4 cellular contexts compared by ENCODE assay signal in genomic region chr4:172770787-172771186, GRCh38.
TF ChIP-seq lines count a peak whose summit lies in the region.

No MANE protein-coding gene starts in this region.

TF ChIP-seq in HepG2, 621 proteins besides CTCF, POLR2A, EP300 and RAD21:
- no peak for TF ChIP-seq RXRA (CRISPR knock-in tag; IDR thresholded peaks at IDR 0.05)
- TF ChIP-seq MAFK (conservative IDR thresholded peaks at IDR 0.05 in 1 of 2, IDR thresholded peaks at IDR 0.05 in 1 of 2; ENCODE audit: low read length in 2 of 2) = peak; percentile 65 to 85; a peak in 3 of 4 replicates
- TF ChIP-seq MAFF (IDR thresholded peaks at IDR 0.05; ENCODE audit: low read depth, low read length) = peak; percentile 82
TF ChIP-seq in HepG2: peak in this region for 2.

TF ChIP-seq in A549, 52 proteins besides CTCF, POLR2A, EP300 and RAD21:
- TF ChIP-seq KDM1A (IDR thresholded peaks at IDR 0.05; ENCODE audit: low read depth) = no peak
- no peak for TF ChIP-seq SREBF2 (IDR thresholded peaks at IDR 0.05)
- TF ChIP-seq RNF2 (IDR thresholded peaks at IDR 0.05; ENCODE audit: borderline replicate concordance, low read depth) = no peak
- no peak for TF ChIP-seq CEBPB (IDR thresholded peaks at IDR 0.05)
- TF ChIP-seq MAFK (IDR thresholded peaks at IDR 0.05; ENCODE audit: partially characterized antibody) = peak; percentile 74
- TF ChIP-seq REST (IDR thresholded peaks at IDR 0.05) = no peak

TF ChIP-seq in IMR-90, 13 proteins besides CTCF, POLR2A, EP300 and RAD21:
- TF ChIP-seq MAFK (IDR thresholded peaks at IDR 0.05; ENCODE audit: low read depth, low read length) (peak; percentile 74), RCOR1 (IDR thresholded peaks at IDR 0.05; ENCODE audit: insufficient replicate concordance, low read length) (no peak)

TF ChIP-seq in K562, 482 proteins besides CTCF, POLR2A, EP300 and RAD21:
- TF ChIP-seq MAFG (tag; conservative IDR thresholded peaks at IDR 0.05) (peak; percentile 36; the same call in 1 of the 2 replicates), KAT8 (IDR thresholded peaks at IDR 0.05; ENCODE audit: low read depth) (no peak), ZNF316 (IDR thresholded peaks at IDR 0.05) (peak; percentile 67; the same call in 1 of the 2 replicates), SMAD3 (CRISPR knock-in tag; conservative IDR thresholded peaks at IDR 0.05) (no peak), MAFF (IDR thresholded peaks at IDR 0.05; ENCODE audit: low read length) (peak; percentile 46; the same call in 1 of the 2 replicates), ZNF75A (CRISPR knock-in tag; IDR thresholded peaks at IDR 0.05) (no peak), C11orf30 (IDR thresholded peaks at IDR 0.05; ENCODE audit: low read depth) (0 out of 2 replicates have a peak, but pooled peaks have one; percentile 33), CREM (IDR thresholded peaks at IDR 0.05; ENCODE audit: low read depth) (no peak), FUS (optimal IDR thresholded peaks at IDR 0.05; ENCODE audit: low read depth, low read length) (no peak), E2F8 (IDR thresholded peaks at IDR 0.05; ENCODE audit: low read depth, partially characterized antibody) (no peak)
